ENCODE assay signal across 19 cellular contexts in the genomic region with DNA sequence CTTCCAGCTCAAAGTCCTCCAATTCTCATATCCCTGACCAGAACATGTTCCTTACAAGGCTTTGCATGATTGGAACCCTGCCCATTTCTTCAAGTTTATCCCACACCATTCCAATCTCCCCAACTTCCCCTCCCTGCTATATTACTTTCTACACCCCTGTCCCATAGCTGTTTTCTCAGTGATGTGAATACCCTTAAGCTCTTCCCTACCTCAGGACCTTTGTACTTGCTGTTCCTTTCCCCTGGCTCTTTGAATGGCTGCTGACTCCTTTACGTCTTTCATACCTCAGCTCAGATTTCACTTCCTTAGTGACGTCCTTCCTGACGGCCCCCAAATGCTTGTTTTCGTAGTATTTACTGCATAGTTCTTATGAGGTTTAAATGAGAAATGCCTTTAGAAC.
"Had no signal": no experiment of that assay in that cellular context is flagged by ENCODE, and none has a peak within 500 bp of the region (broad histone marks: within the 10 kb centered on the region; RNA-seq: fewer than 3 reads in every experiment).

No MANE protein-coding gene starts in this region.

- H3K4me3 Mint-ChIP-seq: dendritic cell treated with granulocyte-macrophage colony-stimulating factor and Interleukin-4, amounts not matched to agents 40 ng/mL and 50 ng/mL, for 4 days; naive thymus-derived CD4-positive, alpha-beta T cell; nephron progenitor cell had no signal

- H3K9ac ChIP-seq: parathyroid adenoma had no signal

- H3K27me3 Mint-ChIP-seq: dendritic cell treated with granulocyte-macrophage colony-stimulating factor and Interleukin-4, amounts not matched to agents 40 ng/mL and 50 ng/mL, for 4 days had no signal

- H3K4me3 ChIP-seq: lung, stomach, transverse colon had no signal

- H3K9me3 Mint-ChIP-seq: dendritic cell treated with granulocyte-macrophage colony-stimulating factor and Interleukin-4, amounts not matched to agents 40 ng/mL and 50 ng/mL, for 4 days; nephron progenitor cell had no signal

- H3K27me3 ChIP-seq: heart left ventricle, stomach, transverse colon had no signal

- H3K27ac ChIP-seq: parathyroid adenoma had no signal

- H3K9me3 ChIP-seq: heart left ventricle, stomach, thoracic aorta, transverse colon had no signal

- H3K36me3 Mint-ChIP-seq: naive thymus-derived CD4-positive, alpha-beta T cell had no signal

- FAIRE-seq: colon, urothelium cell line had no signal

- H2AFZ ChIP-seq: parathyroid adenoma had no signal

- H3K27ac Mint-ChIP-seq: dendritic cell treated with granulocyte-macrophage colony-stimulating factor and Interleukin-4, amounts not matched to agents 40 ng/mL and 50 ng/mL, for 4 days; naive thymus-derived CD4-positive, alpha-beta T cell; nephron progenitor cell had no signal

- H3K4me1 ChIP-seq: parathyroid adenoma, transverse colon had no signal

- H3K79me2 ChIP-seq: parathyroid adenoma had no signal

- DNase-seq: erythroblast; foreskin melanocyte; heart left ventricle; hippocampal formation; left colon; left ventricle myocardium superior; naive thymus-derived CD4-positive, alpha-beta T cell; nephron progenitor cell; stimulated activated CD4-positive, alpha-beta T cell treated with anti-CD3 and anti-CD28 coated beads, Interleukin-2, amount 100 ng/mL, for 24 hours; stimulated activated CD4-positive, alpha-beta T cell treated with anti-CD3 and anti-CD28 coated beads, Interleukin-4, amount 100 ng/mL, for 4 hours; stimulated activated naive CD4-positive, alpha-beta T cell; stomach; transverse colon had no signal

- H3K36me3 ChIP-seq: heart left ventricle, stomach, thoracic aorta, transverse colon had no signal

- H3K4me1 Mint-ChIP-seq: naive thymus-derived CD4-positive, alpha-beta T cell had no signal
